Comparison of ENCODE assay signal across 1 cellular context in the genomic region with DNA sequence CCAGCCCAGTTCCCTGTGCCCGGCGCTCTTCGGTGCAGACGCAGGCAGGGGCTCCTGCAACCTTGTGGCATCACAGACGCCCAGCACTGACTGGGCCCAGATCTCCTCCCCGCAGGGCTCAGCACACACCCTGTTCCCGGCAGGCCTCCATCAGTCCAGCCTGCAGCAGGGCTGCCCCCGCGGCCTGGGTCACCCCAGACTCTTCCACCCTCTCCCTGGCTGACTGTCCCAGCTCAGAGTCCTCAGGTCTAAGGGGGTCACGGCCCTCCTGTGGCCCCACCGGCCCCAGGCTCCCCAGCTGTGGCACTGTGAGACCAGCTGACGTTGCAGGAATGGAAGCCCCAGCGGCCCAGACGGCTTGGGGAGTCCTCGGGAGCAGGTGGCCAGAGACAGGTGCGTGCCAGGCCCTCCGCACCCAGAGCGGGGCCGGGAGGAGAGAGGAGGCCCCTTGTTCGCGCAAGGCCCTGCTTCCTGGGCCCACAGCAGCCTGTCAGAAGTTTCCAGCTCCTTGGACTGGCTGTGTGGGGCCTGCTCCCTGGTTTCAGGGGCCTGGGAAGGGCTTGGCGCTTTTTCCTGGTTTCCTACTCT.
TF ChIP-seq lines count a peak whose summit lies in the region.

No MANE protein-coding gene starts in this region.

TF ChIP-seq in HepG2, 621 proteins besides CTCF, POLR2A, EP300 and RAD21 (continued from another document):
- TF ChIP-seq DNMT3B (CRISPR knock-in tag; conservative IDR thresholded peaks at IDR 0.05), result 0 out of 2 replicates have a peak, but pooled peaks have one; percentile 58
